10 cellular contexts compared by ENCODE assay signal in the genomic region with DNA sequence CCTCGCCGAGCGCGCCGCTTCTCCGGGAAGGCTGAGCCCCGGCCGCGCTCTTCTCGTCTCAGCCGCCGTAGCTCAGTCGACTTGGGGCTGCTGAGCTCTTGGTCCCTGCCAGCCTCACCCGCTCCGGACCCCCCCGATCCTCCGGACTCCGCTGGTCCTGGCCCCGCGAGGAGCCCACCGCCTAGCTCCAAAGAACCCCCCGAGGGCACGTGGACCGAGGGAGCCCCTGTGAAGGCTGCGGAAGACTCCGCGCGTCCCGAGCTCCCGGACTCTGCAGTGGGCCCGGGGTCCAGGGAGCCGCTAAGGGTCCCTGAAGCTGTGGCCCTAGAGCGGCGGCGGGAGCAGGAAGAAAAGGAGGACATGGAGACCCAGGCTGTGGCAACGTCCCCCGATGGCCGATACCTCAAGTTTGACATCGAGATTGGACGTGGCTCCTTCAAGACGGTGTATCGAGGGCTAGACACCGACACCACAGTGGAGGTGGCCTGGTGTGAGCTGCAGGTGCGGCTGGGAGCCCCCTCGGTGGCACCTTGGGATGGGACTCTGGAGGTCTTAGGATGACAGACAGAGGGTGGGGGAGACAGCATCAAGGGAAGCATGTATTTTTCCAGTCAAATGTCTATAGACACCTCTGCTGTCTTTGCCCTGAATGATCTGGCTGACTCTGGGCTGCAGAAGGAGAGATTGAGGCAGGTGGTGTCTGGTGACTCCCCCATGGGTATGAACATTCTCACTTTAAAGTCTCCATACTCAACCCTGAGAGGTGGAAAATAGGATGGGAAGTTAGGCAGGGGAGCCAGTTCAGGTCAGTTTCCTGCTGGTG. TPM values are rescaled to one million over a fixed set of nuclear protein-coding genes. Genes with fewer than 3 reads are reported as not detected.
DNase-seq lines count a peak whose midpoint lies in the region; ATAC-seq and TF ChIP-seq lines count a peak whose summit lies in the region.
"Had no signal": no experiment of that assay in that cellular context is flagged by ENCODE, and none has a peak within 500 bp of the region (broad histone marks: within the 10 kb centered on the region; RNA-seq: fewer than 3 reads in every experiment).

No MANE protein-coding gene starts in this region.

- peaks cover 57% of the 10 kb centered on the region for H3K27me3 Mint-ChIP-seq in CD4-positive, CD25-positive, alpha-beta regulatory T cell
- peaks cover 16% of the 10 kb centered on the region for H3K27me3 Mint-ChIP-seq in osteocyte (ENCODE audit: unreplicated experiment)
- H3K27me3 Mint-ChIP-seq in CD4-positive, alpha-beta memory T cell, result peaks cover 41 to 44% of the 10 kb centered on the region in 2 donors

- peaks cover 35% of the 10 kb centered on the region for H3K36me3 ChIP-seq in CD4-positive, CD25-positive, alpha-beta regulatory T cell (ENCODE audit: control insufficient read depth, insufficient read depth, low read length)
- peaks cover 12% of the 10 kb centered on the region for H3K36me3 ChIP-seq in SK-N-MC (ENCODE audit: insufficient read depth, low read length)
- H3K36me3 ChIP-seq in CD4-positive, alpha-beta memory T cell (ENCODE audit: insufficient read depth, low read length), result peaks cover 24% of the 10 kb centered on the region

- H3K27me3 ChIP-seq in CD4-positive, CD25-positive, alpha-beta regulatory T cell (ENCODE audit: control insufficient read depth, insufficient read depth, low read length), result peaks cover 26% of the 10 kb centered on the region
- H3K27me3 ChIP-seq in CD4-positive, alpha-beta memory T cell (ENCODE audit: insufficient read depth, low read length), result peaks cover 40% of the 10 kb centered on the region

- H3K36me3 Mint-ChIP-seq in CD4-positive, CD25-positive, alpha-beta regulatory T cell, result peaks cover 27% of the 10 kb centered on the region
- peaks cover 11% of the 10 kb centered on the region for H3K36me3 Mint-ChIP-seq in osteocyte (ENCODE audit: unreplicated experiment)
- peaks cover 29 to 34% of the 10 kb centered on the region in 2 donors for H3K36me3 Mint-ChIP-seq in CD4-positive, alpha-beta memory T cell

- CTCF ChIA-PET in CD4-positive, alpha-beta memory T cell (lab: Charles Lee; ENCODE audit: partially characterized antibody), result no interaction called here

- POLR2A ChIA-PET in CD4-positive, alpha-beta memory T cell (lab: Charles Lee; ENCODE audit: partially characterized antibody), result interaction anchor here (1.3 to 1.6 kb wide), 2 partner anchors 8 to 17 kb away, joined by 5 to 6 read pairs; partner anchors contain the start of genes COA3 and VPS25

- H3K4me1 ChIP-seq in CD4-positive, CD25-positive, alpha-beta regulatory T cell (ENCODE audit: control insufficient read depth, insufficient read depth, low read length, poor library complexity, severe bottlenecking), result peaks cover 13% of the 10 kb centered on the region
- peaks cover 16% of the 10 kb centered on the region for H3K4me1 ChIP-seq in CD4-positive, alpha-beta memory T cell (ENCODE audit: insufficient read depth, low read length)

- TF ChIP-seq CTCF in fibroblast of villous mesenchyme (IDR thresholded peaks at IDR 0.05; ENCODE audit: insufficient read depth, low read depth, low read length), result no peak
- no peak for TF ChIP-seq CTCF in osteocyte (IDR thresholded peaks at IDR 0.05)

- H3K9me3 ChIP-seq in CD4-positive, CD25-positive, alpha-beta regulatory T cell (ENCODE audit: control insufficient read depth in 2 of 2, low read length in 2 of 2), result no peaks in the 10 kb centered on the region
- no peaks in the 10 kb centered on the region for H3K9me3 ChIP-seq in SK-N-MC (ENCODE audit: low read depth, low read length)
- no peaks in the 10 kb centered on the region for H3K9me3 ChIP-seq in CD4-positive, alpha-beta memory T cell (ENCODE audit: control insufficient read depth in 1 of 2, low read length in 2 of 2)

- no peak overlapping the region for H3K4me3 ChIP-seq in CD4-positive, CD25-positive, alpha-beta regulatory T cell (ENCODE audit: low read depth, low read length)
- peak overlapping the region; percentile 82 for H3K4me3 ChIP-seq in SK-N-MC
- H3K4me3 ChIP-seq in fibroblast of villous mesenchyme (ENCODE audit: low read depth, low read length), result peak overlapping the region; percentile 63
- no peak overlapping the region for H3K4me3 ChIP-seq in CD4-positive, alpha-beta memory T cell (ENCODE audit: low read length in 2 of 2)

- H3K4me3 Mint-ChIP-seq in CD4-positive, CD25-positive, alpha-beta regulatory T cell, result peak overlapping the region in 3 of 4 donors; percentile 6 to 44 (median 42)
- H3K4me3 Mint-ChIP-seq in osteocyte (ENCODE audit: unreplicated experiment), result peak overlapping the region; percentile 62
- H3K4me3 Mint-ChIP-seq in CD4-positive, alpha-beta memory T cell, result peak overlapping the region in 3 of 8 donors; percentile 2 to 13 (median 10)

- no peak for DNase-seq in CD4-positive, CD25-positive, alpha-beta regulatory T cell
- no peak for DNase-seq in SK-N-MC (ENCODE audit: low read depth, low spot score)
- no peak for DNase-seq in fibroblast of villous mesenchyme (ENCODE audit: low read depth)
- DNase-seq in osteocyte (ENCODE audit: extremely low spot score, unreplicated experiment), result no peak
- no peak for DNase-seq in CD4-positive, alpha-beta memory T cell
- no peak for DNase-seq in putamen (ENCODE audit: low spot score)
- DNase-seq: activated CD4-positive, alpha-beta T cell treated with anti-CD3 and anti-CD28 coated beads, Interleukin-2, amount 50 U/mL, for 4 hours; NCI-H187 treated with DMSO at 0.1 percent for 48 hours had no signal

- no peak overlapping the region for H3K27ac Mint-ChIP-seq in CD4-positive, CD25-positive, alpha-beta regulatory T cell
- H3K27ac Mint-ChIP-seq in osteocyte (ENCODE audit: unreplicated experiment), result no peak overlapping the region
- H3K27ac Mint-ChIP-seq in CD4-positive, alpha-beta memory T cell, result no peak overlapping the region

- peak in 1 of 2 donors; percentile 7 for ATAC-seq in CD4-positive, CD25-positive, alpha-beta regulatory T cell (ENCODE audit: low read depth in 2 of 2)
- ATAC-seq in HG02588 (IDR thresholded peaks at IDR 0.05; ENCODE audit: unreplicated experiment) (no peak), HG02884 (IDR thresholded peaks at IDR 0.05; ENCODE audit: unreplicated experiment) (no peak)

- no peak overlapping the region for H3K27ac ChIP-seq in CD4-positive, CD25-positive, alpha-beta regulatory T cell (ENCODE audit: insufficient read depth, low read length, poor library complexity, severe bottlenecking)
- no peak overlapping the region for H3K27ac ChIP-seq in SK-N-MC
- no peak overlapping the region for H3K27ac ChIP-seq in CD4-positive, alpha-beta memory T cell (ENCODE audit: low read depth, low read length)

- peaks cover 0 to 4% (median 0%) of the 10 kb centered on the region in 7 donors for H3K9me3 Mint-ChIP-seq in CD4-positive, CD25-positive, alpha-beta regulatory T cell
- no peaks in the 10 kb centered on the region for H3K9me3 Mint-ChIP-seq in osteocyte (ENCODE audit: unreplicated experiment)
- H3K9me3 Mint-ChIP-seq in CD4-positive, alpha-beta memory T cell, result no peaks in the 10 kb centered on the region

- peak overlapping the region; percentile 69 for H3K9ac ChIP-seq in SK-N-MC (ENCODE audit: insufficient read length)

- intact Hi-C loops in CD4-positive, alpha-beta memory T cell (cut with micrococcal nuclease), result no loop called here

- H3K4me1 Mint-ChIP-seq in CD4-positive, CD25-positive, alpha-beta regulatory T cell, result peaks cover 0 to 39% (median 15%) of the 10 kb centered on the region in 4 donors
- peaks cover 13% of the 10 kb centered on the region for H3K4me1 Mint-ChIP-seq in osteocyte (ENCODE audit: unreplicated experiment)
- peaks cover 17 to 44% (median 26%) of the 10 kb centered on the region in 4 donors for H3K4me1 Mint-ChIP-seq in CD4-positive, alpha-beta memory T cell

RNA-seq across cellular contexts. Expression of gene WNK4, which starts 0.6 kb away (rescaled TPM):
- not detected for total RNA-seq in CD4-positive, CD25-positive, alpha-beta regulatory T cell
- under 1 TPM in 1 of 4 donors, not detected in 3; 0.09 TPM for polyA plus RNA-seq in CD4-positive, CD25-positive, alpha-beta regulatory T cell
- total RNA-seq in fibroblast of villous mesenchyme, result 1.3 and 3.9 TPM in 2 replicates
- 0.16 TPM in 2 replicates for total RNA-seq in osteocyte
- total RNA-seq in CD4-positive, alpha-beta memory T cell, result under 1 TPM; 0.14 to 0.41 TPM
- not detected for polyA plus RNA-seq in CD4-positive, alpha-beta memory T cell

RNA-seq across cellular contexts. Expression of gene VPS25, which starts 7.8 kb away (rescaled TPM):
- 29.4 TPM for total RNA-seq in CD4-positive, CD25-positive, alpha-beta regulatory T cell
- polyA plus RNA-seq in CD4-positive, CD25-positive, alpha-beta regulatory T cell, result 10 to 100 TPM; 62.8 to 73.3 (median 71.4) TPM
- 52.2 and 53.1 TPM in 2 replicates for total RNA-seq in fibroblast of villous mesenchyme
- total RNA-seq in osteocyte, result 63.9 and 66.1 TPM in 2 replicates
- total RNA-seq in CD4-positive, alpha-beta memory T cell, result 10 to 100 TPM; 39.3 to 43.6 TPM
- polyA plus RNA-seq in CD4-positive, alpha-beta memory T cell, result 10 to 100 TPM; 39.8 to 63.3 TPM

RNA-seq across cellular contexts. Expression of gene COA3, which starts 17.5 kb away (rescaled TPM):
- 12.8 TPM for total RNA-seq in CD4-positive, CD25-positive, alpha-beta regulatory T cell
- 100 to 1,000 TPM; 147 to 162 (median 156) TPM for polyA plus RNA-seq in CD4-positive, CD25-positive, alpha-beta regulatory T cell
- 52.2 and 66.4 TPM in 2 replicates for total RNA-seq in fibroblast of villous mesenchyme
- total RNA-seq in osteocyte, result 51.2 and 51.5 TPM in 2 replicates
- total RNA-seq in CD4-positive, alpha-beta memory T cell, result 10 to 100 TPM; 27.7 to 30.1 TPM
- polyA plus RNA-seq in CD4-positive, alpha-beta memory T cell, result 100 to 1,000 TPM; 110 to 153 TPM

RNA-seq across cellular contexts. Expression of gene CNTD1, which starts 17.6 kb away (rescaled TPM):
- total RNA-seq in CD4-positive, CD25-positive, alpha-beta regulatory T cell, result not detected
- under 1 TPM; 0.15 to 0.42 (median 0.28) TPM for polyA plus RNA-seq in CD4-positive, CD25-positive, alpha-beta regulatory T cell
- total RNA-seq in fibroblast of villous mesenchyme (0.32 TPM in 1 of 2 replicates, not detected in the other), osteocyte (0.31 and 0.51 TPM in 2 replicates)
- total RNA-seq in CD4-positive, alpha-beta memory T cell, result not detected
- polyA plus RNA-seq in CD4-positive, alpha-beta memory T cell, result under 1 TPM; 0.22 to 0.43 TPM

RNA-seq across cellular contexts. Expression of gene RAMP2, which starts 20.0 kb away (rescaled TPM):
- not detected for total RNA-seq in CD4-positive, CD25-positive, alpha-beta regulatory T cell
- not detected for polyA plus RNA-seq in CD4-positive, CD25-positive, alpha-beta regulatory T cell
- total RNA-seq in fibroblast of villous mesenchyme (not detected in 2 replicates), osteocyte (1.6 and 2.4 TPM in 2 replicates)
- total RNA-seq in CD4-positive, alpha-beta memory T cell, result not detected
- not detected for polyA plus RNA-seq in CD4-positive, alpha-beta memory T cell

Comparison
In these comparisons a context has a peak if more than half of its experiments do, and no peak if none do; other contexts are left out.
1. H3K4me3 ChIP-seq: peak in SK-N-MC (single experiment) and fibroblast of villous mesenchyme (single experiment); none in CD4-positive, CD25-positive, alpha-beta regulatory T cell (single experiment) and CD4-positive, alpha-beta memory T cell (0 of 2).